ENCODE assay signal across 22 cellular contexts in the genomic region with DNA sequence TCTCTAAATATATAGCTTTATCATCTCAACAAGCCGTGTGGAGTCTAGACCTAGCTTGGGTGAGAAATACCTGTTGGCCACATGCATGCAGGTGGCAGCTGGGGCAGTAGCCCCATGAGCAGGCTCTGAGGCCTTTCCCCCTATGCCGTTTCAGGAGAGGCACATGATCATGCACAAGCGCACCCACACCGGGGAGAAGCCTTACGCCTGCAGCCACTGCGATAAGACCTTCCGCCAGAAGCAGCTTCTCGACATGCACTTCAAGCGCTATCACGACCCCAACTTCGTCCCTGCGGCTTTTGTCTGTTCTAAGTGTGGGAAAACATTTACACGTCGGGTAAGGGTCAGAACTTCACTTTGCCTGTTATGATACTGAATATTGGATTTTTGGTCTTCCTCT. TPM values are rescaled to one million over a fixed set of nuclear protein-coding genes. Genes with fewer than 3 reads are reported as not detected.
"Had no signal": no experiment of that assay in that cellular context is flagged by ENCODE, and none has a peak within 500 bp of the region (broad histone marks: within the 10 kb centered on the region; RNA-seq: fewer than 3 reads in every experiment).

No MANE protein-coding gene starts in this region.

- DNase-seq: effector CD4-positive, alpha-beta T cell; foreskin fibroblast; gastrocnemius medialis; head of caudate nucleus; left ventricle myocardium superior; lower lobe of right lung; naive thymus-derived CD8-positive, alpha-beta T cell; pancreas; stimulated activated CD4-positive, alpha-beta T cell treated with anti-CD3 and anti-CD28 coated beads, Interleukin-12 subunit alpha, Interleukin-12 subunit beta, amount 100 ng/mL, for 4 hours; stimulated activated CD4-positive, alpha-beta T cell treated with anti-CD3 and anti-CD28 coated beads, Interleukin-1b, Interleukin-23, amount 100 ng/mL, for 48 hours; stimulated activated CD4-positive, alpha-beta T cell treated with anti-CD3 and anti-CD28 coated beads, Interleukin-4, amount 100 ng/mL, for 1 hour; stimulated activated CD8-positive, alpha-beta memory T cell treated with anti-CD3 and anti-CD28 coated beads, Interleukin-4, amount 100 ng/mL, for 48 hours; stimulated activated naive CD4-positive, alpha-beta T cell treated with Interleukin-2 at 50 U/mL for 16 hours; stomach; thyroid gland had no signal

- H3K4me3 Mint-ChIP-seq: naive thymus-derived CD8-positive, alpha-beta T cell had no signal

- ATAC-seq: esophagus mucosa; gastrocnemius medialis; left ventricle myocardium superior; lower lobe of right lung; naive thymus-derived CD8-positive, alpha-beta T cell; pancreas; sciatic nerve had no signal

- H3K27me3 ChIP-seq: dorsolateral prefrontal cortex, gastrocnemius medialis, pancreas, right atrium auricular region, stomach, thyroid gland had no signal

- H3K27ac Mint-ChIP-seq: naive thymus-derived CD8-positive, alpha-beta T cell had no signal

- H3K9me3 Mint-ChIP-seq: naive thymus-derived CD8-positive, alpha-beta T cell had no signal

- H3K4me3 ChIP-seq: dorsolateral prefrontal cortex, gastrocnemius medialis, lower lobe of right lung, pancreas, right atrium auricular region, smooth muscle cell, stomach, thyroid gland had no signal

- H3K27me3 Mint-ChIP-seq: naive thymus-derived CD8-positive, alpha-beta T cell had no signal

- H3K4me1 ChIP-seq: gastrocnemius medialis, lower lobe of right lung, pancreas, stomach had no signal

- H3K27ac ChIP-seq: dorsolateral prefrontal cortex, epithelial cell of prostate, gastrocnemius medialis, lower lobe of right lung, pancreas, right atrium auricular region, stomach, thyroid gland had no signal

- H3K4me2 ChIP-seq: smooth muscle cell had no signal

- H3K9me3 ChIP-seq: gastrocnemius medialis, lower lobe of right lung, pancreas, right atrium auricular region, stomach, thyroid gland had no signal

RNA-seq across cellular contexts. Expression of a gene that starts 16.7 kb away (rescaled TPM):
- polyA plus RNA-seq: keratinocyte had no signal
